12 cellular contexts compared by ENCODE assay signal in the genomic region with DNA sequence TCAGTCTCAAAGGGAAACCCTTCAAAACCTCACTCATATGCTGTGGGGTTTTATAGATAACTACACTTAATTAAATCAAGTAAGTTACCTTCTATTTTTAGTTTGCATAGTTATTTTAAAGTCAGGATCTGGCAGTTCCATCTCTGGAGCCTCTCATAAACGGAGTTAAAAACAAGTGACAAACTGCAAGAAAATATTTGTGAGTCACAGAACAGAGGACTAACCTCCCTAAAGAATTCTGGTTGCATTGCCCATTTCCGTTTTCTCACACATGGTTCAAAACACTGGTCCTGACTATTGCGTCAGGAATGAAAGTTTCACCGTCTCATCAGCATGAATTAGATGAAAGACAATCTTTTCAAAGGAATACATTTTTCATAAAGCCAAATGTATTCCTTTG. TPM values are rescaled to one million over a fixed set of nuclear protein-coding genes. Genes with fewer than 3 reads are reported as not detected.
DNase-seq lines count a peak whose midpoint lies in the region; ATAC-seq, FAIRE-seq and TF ChIP-seq lines count a peak whose summit lies in the region.
"Had no signal": no experiment of that assay in that cellular context is flagged by ENCODE, and none has a peak within 500 bp of the region (broad histone marks: within the 10 kb centered on the region; RNA-seq: fewer than 3 reads in every experiment).

No MANE protein-coding gene starts in this region.

- peaks cover 45% of the 10 kb centered on the region for H3K4me1 ChIP-seq in osteoblast (ENCODE audit: insufficient read depth, low read length)
- no peaks in the 10 kb centered on the region for H3K4me1 ChIP-seq in lower lobe of right lung

- H3K4me3 ChIP-seq in choroid plexus epithelial cell (ENCODE audit: low read depth, low read length) (no peak overlapping the region), osteoblast (ENCODE audit: insufficient read depth, low read length) (no peak overlapping the region), lower lobe of right lung (no peak overlapping the region)

- H3K79me2 ChIP-seq in osteoblast (ENCODE audit: insufficient read depth, low read length) = peaks cover 4% of the 10 kb centered on the region

- no peaks in the 10 kb centered on the region for H3K27me3 ChIP-seq in osteoblast (ENCODE audit: insufficient read depth, low read length)
- H3K27me3 ChIP-seq in lower lobe of right lung (ENCODE audit: low read depth) = no peaks in the 10 kb centered on the region

- no peak for TF ChIP-seq POLR2A in GM12891 (IDR thresholded peaks at IDR 0.05; ENCODE audit: low read depth, low read length)

- FAIRE-seq in GM12891 (lab: Jason Lieb, UNC) = no peak

- DNase-seq in EH (ENCODE audit: low read depth) (peak; percentile 98), NCI-H226 (peak; percentile 44), choroid plexus epithelial cell (ENCODE audit: low read depth) (peak; percentile 83), osteoblast (ENCODE audit: insufficient read length, low spot score, missing footprints) (peak; percentile 80), GM12891 (ENCODE audit: insufficient read length, low spot score) (no peak), lower lobe of right lung (no peak)
- no peak for DNase-seq in activated naive CD8-positive, alpha-beta T cell treated with anti-CD3 and anti-CD28 coated beads for 36 hours
- DNase-seq: activated CD8-positive, alpha-beta T cell treated with anti-CD3 and anti-CD28 coated beads for 36 hours; activated naive CD8-positive, alpha-beta T cell treated with anti-CD3 and anti-CD28 coated beads, Interleukin-2, amount 10 ng/mL, durations not matched to agents 7 days and 5 days; NCI-H1417; T-helper 2 cell had no signal

- H3K9me3 ChIP-seq in osteoblast (ENCODE audit: low read depth, low read length) (no peaks in the 10 kb centered on the region), lower lobe of right lung (no peaks in the 10 kb centered on the region)

- H3K27ac ChIP-seq in osteoblast (ENCODE audit: low read depth, low read length) (peak overlapping the region; percentile 99), lower lobe of right lung (no peak overlapping the region)

- H3K27ac Mint-ChIP-seq in activated naive CD8-positive, alpha-beta T cell treated with anti-CD3 and anti-CD28 coated beads for 36 hours = no peak overlapping the region
- H3K27ac Mint-ChIP-seq: activated CD8-positive, alpha-beta T cell treated with anti-CD3 and anti-CD28 coated beads for 36 hours; activated naive CD8-positive, alpha-beta T cell treated with anti-CD3 and anti-CD28 coated beads, Interleukin-2, amount 10 ng/mL, durations not matched to agents 7 days and 5 days had no signal

- peaks cover 3% of the 10 kb centered on the region for H3K36me3 ChIP-seq in osteoblast (ENCODE audit: insufficient read depth, low read length)
- no peaks in the 10 kb centered on the region for H3K36me3 ChIP-seq in lower lobe of right lung

- peak overlapping the region; percentile 59 for H3K4me2 ChIP-seq in osteoblast (ENCODE audit: insufficient read depth, low read length)

- H3K9me3 Mint-ChIP-seq in activated naive CD8-positive, alpha-beta T cell treated with anti-CD3 and anti-CD28 coated beads for 36 hours = no peaks in the 10 kb centered on the region
- H3K9me3 Mint-ChIP-seq: activated CD8-positive, alpha-beta T cell treated with anti-CD3 and anti-CD28 coated beads for 36 hours; activated naive CD8-positive, alpha-beta T cell treated with anti-CD3 and anti-CD28 coated beads, Interleukin-2, amount 10 ng/mL, durations not matched to agents 7 days and 5 days had no signal

- H2AFZ ChIP-seq in osteoblast (ENCODE audit: low read length) = no peak overlapping the region

- H3K4me3 Mint-ChIP-seq in activated naive CD8-positive, alpha-beta T cell treated with anti-CD3 and anti-CD28 coated beads for 36 hours = no peak overlapping the region
- H3K4me3 Mint-ChIP-seq: activated CD8-positive, alpha-beta T cell treated with anti-CD3 and anti-CD28 coated beads for 36 hours; activated naive CD8-positive, alpha-beta T cell treated with anti-CD3 and anti-CD28 coated beads, Interleukin-2, amount 10 ng/mL, durations not matched to agents 7 days and 5 days had no signal

- ATAC-seq in lower lobe of right lung = no peak
- ATAC-seq in HG03342 (IDR thresholded peaks at IDR 0.05; ENCODE audit: unreplicated experiment) = no peak
- ATAC-seq: activated CD8-positive, alpha-beta T cell treated with anti-CD3 and anti-CD28 coated beads for 36 hours had no signal

- H3K27me3 Mint-ChIP-seq in activated naive CD8-positive, alpha-beta T cell treated with anti-CD3 and anti-CD28 coated beads for 36 hours = peaks cover 8% of the 10 kb centered on the region

- H4K20me1 ChIP-seq in osteoblast (ENCODE audit: insufficient read depth, low read length) = no peaks in the 10 kb centered on the region

- H3K36me3 Mint-ChIP-seq in activated naive CD8-positive, alpha-beta T cell treated with anti-CD3 and anti-CD28 coated beads for 36 hours = no peaks in the 10 kb centered on the region
- H3K36me3 Mint-ChIP-seq: activated naive CD8-positive, alpha-beta T cell treated with anti-CD3 and anti-CD28 coated beads, Interleukin-2, amount 10 ng/mL, durations not matched to agents 7 days and 5 days had no signal

- no peaks in the 10 kb centered on the region for H3K4me1 Mint-ChIP-seq in activated naive CD8-positive, alpha-beta T cell treated with anti-CD3 and anti-CD28 coated beads for 36 hours
- H3K4me1 Mint-ChIP-seq: activated naive CD8-positive, alpha-beta T cell treated with anti-CD3 and anti-CD28 coated beads, Interleukin-2, amount 10 ng/mL, durations not matched to agents 7 days and 5 days had no signal

- intact Hi-C loops in lower lobe of right lung (cut with DNase I) = no loop called here

- TF ChIP-seq CTCF in choroid plexus epithelial cell (conservative IDR thresholded peaks at IDR 0.05; ENCODE audit: low read depth, low read length) (no peak), osteoblast (IDR thresholded peaks at IDR 0.05; ENCODE audit: extremely low read depth, low read depth, low read length) (no peak), lower lobe of right lung (IDR thresholded peaks at IDR 0.05) (no peak)

TF ChIP-seq in GM12891, 5 proteins besides CTCF, POLR2A, EP300 and RAD21:
- no peak for TF ChIP-seq PAX5 (IDR thresholded peaks at IDR 0.05; ENCODE audit: insufficient read depth, low read length, severe bottlenecking)
- no peak for TF ChIP-seq POU2F2 (IDR thresholded peaks at IDR 0.05; ENCODE audit: low read depth, low read length)
- no peak for TF ChIP-seq POLR2AphosphoS5 (IDR thresholded peaks at IDR 0.05; ENCODE audit: low read depth, low read length)
- no peak for TF ChIP-seq SPI1 (IDR thresholded peaks at IDR 0.05; ENCODE audit: low read depth, low read length)
- TF ChIP-seq TAF1 (IDR thresholded peaks at IDR 0.05; ENCODE audit: low read depth, low read length) = no peak

RNA-seq across cellular contexts. Expression of a gene that starts 10.6 kb away (rescaled TPM):
- not detected in 2 replicates for total RNA-seq in osteoblast
- not detected for polyA plus RNA-seq in GM12891 (2012; ENCODE audit: low read depth, missing spikeins)
- total RNA-seq in lower lobe of right lung = not detected
- total RNA-seq in activated naive CD8-positive, alpha-beta T cell treated with anti-CD3 and anti-CD28 coated beads for 36 hours = not detected
- total RNA-seq: activated CD8-positive, alpha-beta T cell treated with anti-CD3 and anti-CD28 coated beads for 36 hours; activated naive CD8-positive, alpha-beta T cell treated with anti-CD3 and anti-CD28 coated beads, Interleukin-2, amount 10 ng/mL, durations not matched to agents 7 days and 5 days had no signal

Comparison
In these comparisons a context has a peak if more than half of its experiments do, and no peak if none do; other contexts are left out.
1. DNase-seq: peak in EH (single experiment), NCI-H226 (single experiment), choroid plexus epithelial cell (single experiment) and osteoblast (single experiment); none in GM12891 (single experiment), lower lobe of right lung (single experiment) and activated naive CD8-positive, alpha-beta T cell treated with anti-CD3 and anti-CD28 coated beads for 36 hours (single experiment).